9 cellular contexts compared by ENCODE assay signal in genomic region chr17:64025732-64026294, GRCh38. TPM values are rescaled to one million over a fixed set of nuclear protein-coding genes. Genes with fewer than 3 reads are reported as not detected.
DNase-seq lines count a peak whose midpoint lies in the region; ATAC-seq and TF ChIP-seq lines count a peak whose summit lies in the region.
"Had no signal": no experiment of that assay in that cellular context is flagged by ENCODE, and none has a peak within 500 bp of the region (broad histone marks: within the 10 kb centered on the region; RNA-seq: fewer than 3 reads in every experiment).

No MANE protein-coding gene starts in this region.

- H3K27ac ChIP-seq in ascending aorta (no peak overlapping the region), iPS DF 6.9 (ENCODE audit: low read length) (no peak overlapping the region)

- ATAC-seq in HG02759 (IDR thresholded peaks at IDR 0.05; ENCODE audit: unreplicated experiment): peak; percentile 77

- peaks cover 0 to 3% of the 10 kb centered on the region in 2 donors for H3K4me1 ChIP-seq in ascending aorta
- H3K4me1 ChIP-seq in iPS DF 6.9 (ENCODE audit: control insufficient read depth, insufficient read depth, low read length): no peaks in the 10 kb centered on the region

- H3K36me3 ChIP-seq in ascending aorta (no peaks in the 10 kb centered on the region), iPS DF 6.9 (ENCODE audit: control insufficient read depth, insufficient read depth, low read length) (no peaks in the 10 kb centered on the region)

- DNase-seq in EH (ENCODE audit: low read depth) (peak; percentile 66), NCI-H2029 treated with DMSO at 0.1 percent for 48 hours (lab: John Stamatoyannopoulos, UW) (peak; percentile 12), T-helper 22 cell (ENCODE audit: low read depth) (peak; percentile 93), ascending aorta (ENCODE audit: low spot score in 2 of 2) (peak; percentile 46 to 87), iPS DF 6.9 (ENCODE audit: low read depth, low spot score) (peak; percentile 87), smooth muscle cell of the brain vasculature (ENCODE audit: low read depth, low spot score) (peak; percentile 23), amniotic stem cell (lab: John Stamatoyannopoulos, UW) (no peak)

- WGBS in iPS DF 6.9 (ENCODE audit: insufficient coverage, insufficient read length): no CpG with 5 or more reads among the region's 21 CpGs

- intact Hi-C loops in ascending aorta (cut with DNase I): loop anchor here (2.0 to 10.0 kb wide), 2 partner anchors 107 to 259 kb away; partner anchors contain the start of gene GH1

- TF ChIP-seq CTCF in ascending aorta (IDR thresholded peaks at IDR 0.05): peak; percentile 88 to 95 (median 91)

- H3K9me3 ChIP-seq in ascending aorta: no peaks in the 10 kb centered on the region
- no peaks in the 10 kb centered on the region for H3K9me3 ChIP-seq in iPS DF 6.9 (ENCODE audit: control insufficient read depth, insufficient read depth, low read length)

- no peaks in the 10 kb centered on the region for H3K27me3 ChIP-seq in ascending aorta
- H3K27me3 ChIP-seq in iPS DF 6.9 (ENCODE audit: control insufficient read depth, insufficient read depth, low read length): no peaks in the 10 kb centered on the region

- peak overlapping the region; percentile 29 to 33 for H3K4me3 ChIP-seq in ascending aorta
- no peak overlapping the region for H3K4me3 ChIP-seq in iPS DF 6.9 (ENCODE audit: low read length)

RNA-seq across cellular contexts. Expression of gene ICAM2, which starts 5.4 kb away (rescaled TPM):
- total RNA-seq in ascending aorta: 212 TPM

RNA-seq across cellular contexts. Expression of gene PRR29, which starts 27.7 kb away (rescaled TPM):
- 1.5 TPM for total RNA-seq in ascending aorta

RNA-seq across cellular contexts. Expression of gene SCN4A, which starts 53.1 kb away (rescaled TPM):
- total RNA-seq in ascending aorta: 1.3 TPM
- total RNA-seq: glomerular endothelial cell had no signal
